ENCODE assay signal across 32 cellular contexts in the genomic region with DNA sequence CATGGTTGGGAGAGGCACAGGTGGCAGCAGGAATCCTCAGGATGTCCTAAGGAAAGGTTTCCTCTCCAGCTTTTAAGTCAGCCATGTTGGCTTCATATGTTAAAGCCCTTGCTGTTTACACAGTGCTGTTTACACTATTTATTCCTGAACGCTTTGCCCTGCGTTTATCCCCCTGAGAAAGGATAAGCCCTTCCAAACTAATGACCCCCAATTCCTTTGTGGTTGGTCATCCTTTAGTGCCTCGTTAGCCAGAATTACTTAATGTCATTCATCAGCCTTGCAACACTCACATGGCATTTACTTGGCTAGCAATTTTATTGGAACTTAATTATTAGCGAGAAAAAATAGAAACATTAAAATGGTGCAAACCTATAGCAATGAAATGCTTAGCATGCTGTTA. TPM values are rescaled to one million over a fixed set of nuclear protein-coding genes. Genes with fewer than 3 reads are reported as not detected.
"Had no signal": no experiment of that assay in that cellular context is flagged by ENCODE, and none has a peak within 500 bp of the region (broad histone marks: within the 10 kb centered on the region; RNA-seq: fewer than 3 reads in every experiment).

No MANE protein-coding gene starts in this region.

- H3K4me3 ChIP-seq: breast epithelium, esophagus squamous epithelium, gastroesophageal sphincter, hepatocyte, sigmoid colon, thoracic aorta had no signal

- H3K9me3 ChIP-seq: esophagus squamous epithelium, gastroesophageal sphincter, sigmoid colon, thoracic aorta had no signal

- DNase-seq: activated CD4-positive, alpha-beta memory T cell treated with anti-CD3 and anti-CD28 coated beads, Interleukin-2, amount 10 ng/mL, durations not matched to agents 7 days and 5 days; activated CD4-positive, alpha-beta T cell treated with anti-CD3 and anti-CD28 coated beads, Interleukin-2, amount 10 ng/mL, durations not matched to agents 7 days and 5 days; activated CD4-positive, CD25-positive, alpha-beta regulatory T cell treated with anti-CD3 and anti-CD28 coated beads, Interleukin-2, amount 50 U/mL, for 72 hours; activated CD8-positive, alpha-beta memory T cell treated with anti-CD3 and anti-CD28 coated beads, Interleukin-2, amount 50 U/mL, for 48 hours; activated gamma-delta T cell; activated naive CD4-positive, alpha-beta T cell treated with anti-CD3 and anti-CD28 coated beads, Interleukin-2, amount 10 ng/mL, durations not matched to agents 7 days and 5 days; activated naive CD8-positive, alpha-beta T cell treated with anti-CD3 and anti-CD28 coated beads, Interleukin-2, amount 10 ng/mL, durations not matched to agents 7 days and 5 days; activated T-cell treated with anti-CD3 and anti-CD28 coated beads, Interleukin-2, amount 50 U/mL, for 24 hours; amniotic stem cell; dermis blood vessel endothelial cell; effector CD4-positive, alpha-beta T cell; esophagus squamous epithelium; left colon; mammary epithelial cell; naive thymus-derived CD8-positive, alpha-beta T cell; sigmoid colon; small intestine; stimulated activated CD4-positive, alpha-beta T cell treated with anti-CD3 and anti-CD28 coated beads, Interleukin-4, amount 100 ng/mL, for 24 hours; T-helper 2 cell; trophoblast cell had no signal

- H3K4me3 Mint-ChIP-seq: activated CD4-positive, alpha-beta memory T cell treated with anti-CD3 and anti-CD28 coated beads, Interleukin-2, amount 10 ng/mL, durations not matched to agents 7 days and 5 days; activated CD4-positive, alpha-beta T cell treated with anti-CD3 and anti-CD28 coated beads, Interleukin-2, amount 10 ng/mL, durations not matched to agents 7 days and 5 days; activated naive CD4-positive, alpha-beta T cell treated with anti-CD3 and anti-CD28 coated beads, Interleukin-2, amount 10 ng/mL, durations not matched to agents 7 days and 5 days; activated naive CD8-positive, alpha-beta T cell treated with anti-CD3 and anti-CD28 coated beads, Interleukin-2, amount 10 ng/mL, durations not matched to agents 7 days and 5 days; activated T-cell treated with anti-CD3 and anti-CD28 coated beads, Interleukin-2, amount 50 U/mL, for 24 hours; naive thymus-derived CD8-positive, alpha-beta T cell; neural crest cell; stimulated activated effector memory CD8-positive, alpha-beta T cell treated with anti-CD3 and anti-CD28 coated beads, Interleukin-12 subunit alpha, Interleukin-12 subunit beta, amount 100 ng/mL, for 72 hours; stimulated activated naive CD8-positive, alpha-beta T cell treated with anti-CD3 and anti-CD28 coated beads, Interleukin-15, Interleukin-2, amounts not matched to agents 100 ng/mL and 50 ng/mL, for 24 hours had no signal

- H3K4me1 Mint-ChIP-seq: activated CD4-positive, alpha-beta memory T cell treated with anti-CD3 and anti-CD28 coated beads, Interleukin-2, amount 10 ng/mL, durations not matched to agents 7 days and 5 days; activated CD4-positive, alpha-beta T cell treated with anti-CD3 and anti-CD28 coated beads, Interleukin-2, amount 10 ng/mL, durations not matched to agents 7 days and 5 days; activated naive CD4-positive, alpha-beta T cell treated with anti-CD3 and anti-CD28 coated beads, Interleukin-2, amount 10 ng/mL, durations not matched to agents 7 days and 5 days; activated naive CD8-positive, alpha-beta T cell treated with anti-CD3 and anti-CD28 coated beads, Interleukin-2, amount 10 ng/mL, durations not matched to agents 7 days and 5 days; neural crest cell; stimulated activated effector memory CD8-positive, alpha-beta T cell treated with anti-CD3 and anti-CD28 coated beads, Interleukin-12 subunit alpha, Interleukin-12 subunit beta, amount 100 ng/mL, for 72 hours had no signal

- H3K36me3 Mint-ChIP-seq: activated naive CD4-positive, alpha-beta T cell treated with anti-CD3 and anti-CD28 coated beads, Interleukin-2, amount 10 ng/mL, durations not matched to agents 7 days and 5 days; activated naive CD8-positive, alpha-beta T cell treated with anti-CD3 and anti-CD28 coated beads, Interleukin-2, amount 10 ng/mL, durations not matched to agents 7 days and 5 days; stimulated activated effector memory CD8-positive, alpha-beta T cell treated with anti-CD3 and anti-CD28 coated beads, Interleukin-12 subunit alpha, Interleukin-12 subunit beta, amount 100 ng/mL, for 72 hours had no signal

- ATAC-seq: gastroesophageal sphincter; left colon; naive thymus-derived CD8-positive, alpha-beta T cell; stimulated activated effector memory CD8-positive, alpha-beta T cell treated with anti-CD3 and anti-CD28 coated beads, Interleukin-12 subunit alpha, Interleukin-12 subunit beta, amount 100 ng/mL, for 72 hours had no signal

- H3K27ac Mint-ChIP-seq: activated CD4-positive, alpha-beta memory T cell treated with anti-CD3 and anti-CD28 coated beads, Interleukin-2, amount 10 ng/mL, durations not matched to agents 7 days and 5 days; activated CD4-positive, alpha-beta T cell treated with anti-CD3 and anti-CD28 coated beads, Interleukin-2, amount 10 ng/mL, durations not matched to agents 7 days and 5 days; activated naive CD4-positive, alpha-beta T cell treated with anti-CD3 and anti-CD28 coated beads, Interleukin-2, amount 10 ng/mL, durations not matched to agents 7 days and 5 days; activated naive CD8-positive, alpha-beta T cell treated with anti-CD3 and anti-CD28 coated beads, Interleukin-2, amount 10 ng/mL, durations not matched to agents 7 days and 5 days; activated T-cell treated with anti-CD3 and anti-CD28 coated beads, Interleukin-2, amount 50 U/mL, for 24 hours; naive thymus-derived CD8-positive, alpha-beta T cell; stimulated activated effector memory CD8-positive, alpha-beta T cell treated with anti-CD3 and anti-CD28 coated beads, Interleukin-12 subunit alpha, Interleukin-12 subunit beta, amount 100 ng/mL, for 72 hours; stimulated activated naive CD8-positive, alpha-beta T cell treated with anti-CD3 and anti-CD28 coated beads, Interleukin-15, Interleukin-2, amounts not matched to agents 100 ng/mL and 50 ng/mL, for 24 hours had no signal

- H3K27me3 ChIP-seq: breast epithelium, esophagus squamous epithelium, gastroesophageal sphincter, hepatocyte, sigmoid colon had no signal

- H3K27ac ChIP-seq: breast epithelium, epithelial cell of prostate, esophagus squamous epithelium, gastroesophageal sphincter, hepatocyte, sigmoid colon, thoracic aorta had no signal

- H3K27me3 Mint-ChIP-seq: activated CD4-positive, alpha-beta memory T cell treated with anti-CD3 and anti-CD28 coated beads, Interleukin-2, amount 10 ng/mL, durations not matched to agents 7 days and 5 days; activated CD4-positive, alpha-beta T cell treated with anti-CD3 and anti-CD28 coated beads, Interleukin-2, amount 10 ng/mL, durations not matched to agents 7 days and 5 days; activated naive CD4-positive, alpha-beta T cell treated with anti-CD3 and anti-CD28 coated beads, Interleukin-2, amount 10 ng/mL, durations not matched to agents 7 days and 5 days; activated naive CD8-positive, alpha-beta T cell treated with anti-CD3 and anti-CD28 coated beads, Interleukin-2, amount 10 ng/mL, durations not matched to agents 7 days and 5 days; activated T-cell treated with anti-CD3 and anti-CD28 coated beads, Interleukin-2, amount 50 U/mL, for 24 hours; naive thymus-derived CD8-positive, alpha-beta T cell; stimulated activated naive CD8-positive, alpha-beta T cell treated with anti-CD3 and anti-CD28 coated beads, Interleukin-15, Interleukin-2, amounts not matched to agents 100 ng/mL and 50 ng/mL, for 24 hours had no signal

RNA-seq across cellular contexts. Expression of gene VCX2, which starts 23.9 kb away (rescaled TPM):
- total RNA-seq: activated CD4-positive, alpha-beta memory T cell treated with anti-CD3 and anti-CD28 coated beads, Interleukin-2, amount 10 ng/mL, durations not matched to agents 7 days and 5 days; activated CD4-positive, alpha-beta T cell treated with anti-CD3 and anti-CD28 coated beads, Interleukin-2, amount 10 ng/mL, durations not matched to agents 7 days and 5 days; activated naive CD8-positive, alpha-beta T cell treated with anti-CD3 and anti-CD28 coated beads, Interleukin-2, amount 10 ng/mL, durations not matched to agents 7 days and 5 days; breast epithelium; dermis blood vessel endothelial cell; esophagus squamous epithelium; gastroesophageal sphincter; hepatocyte; left colon; liver; mammary epithelial cell; naive thymus-derived CD8-positive, alpha-beta T cell; neural crest cell; osteoblast; posterior vena cava; sigmoid colon; subcutaneous adipose tissue; thoracic aorta had no signal
